4 cellular contexts compared by ENCODE assay signal in the genomic region with DNA sequence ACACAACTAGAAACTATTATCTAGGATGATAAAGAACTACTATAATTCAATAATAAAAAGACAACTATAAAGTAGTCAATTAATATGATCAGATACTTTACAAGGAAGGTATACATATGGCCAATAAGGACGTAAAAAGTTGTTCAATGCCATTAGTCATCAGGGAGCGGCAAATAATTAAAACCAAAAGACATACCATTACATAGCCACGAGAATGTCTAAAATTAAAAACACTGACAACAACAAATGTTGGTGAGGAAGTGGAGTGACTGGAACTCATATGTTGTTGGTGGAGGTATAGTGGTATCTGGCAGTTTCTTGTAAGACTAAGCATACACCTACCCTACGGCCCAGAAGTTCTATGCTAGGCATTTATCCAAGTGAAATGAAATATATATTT.
"Had no signal": no experiment of that assay in that cellular context is flagged by ENCODE, and none has a peak within 500 bp of the region (broad histone marks: within the 10 kb centered on the region; RNA-seq: fewer than 3 reads in every experiment).

No MANE protein-coding gene starts in this region.

- H3K4me2 ChIP-seq: GM23338 had no signal

- DNase-seq: H9, HCEC 1CT, KBM-7 had no signal

- H3K4me3 ChIP-seq: GM23338 had no signal
